19 cellular contexts compared by ENCODE assay signal in genomic region chr16:1325673-1326371, GRCh38. TPM values are rescaled to one million over a fixed set of nuclear protein-coding genes. Genes with fewer than 3 reads are reported as not detected.
A peak's percentile ranks its signal among the peaks of the same experiment; 100 is the strongest.
DNase-seq lines count a peak whose midpoint lies in the region; ATAC-seq and TF ChIP-seq lines count a peak whose summit lies in the region.
"Had no signal": no experiment of that assay in that cellular context is flagged by ENCODE, and none has a peak within 500 bp of the region (broad histone marks: within the 10 kb centered on the region; RNA-seq: fewer than 3 reads in every experiment).

No MANE protein-coding gene starts in this region.

- H3K27ac ChIP-seq in DND-41 (ENCODE audit: low read length) (no peak overlapping the region), HUES64 (ENCODE audit: low read depth, low read length) (peak overlapping the region; percentile 41; the same call in 1 of the 2 replicates)
- H3K27ac ChIP-seq: colonic mucosa, SJSA1, tibial nerve had no signal

- ATAC-seq in DND-41 (ENCODE audit: insufficient read depth, low read depth) (peak; percentile 32; the same call in 2 of the 3 replicates), mucosa of descending colon (peak; percentile 26), HG03457 (IDR thresholded peaks at IDR 0.05; ENCODE audit: unreplicated experiment) (no peak)
- ATAC-seq in effector memory CD8-positive, alpha-beta T cell (replicated peaks): peak; percentile 11

- H3K4me3 Mint-ChIP-seq in effector memory CD8-positive, alpha-beta T cell: no peak overlapping the region
- H3K4me3 Mint-ChIP-seq: HFFc6 had no signal

- H3K79me2 ChIP-seq in DND-41 (ENCODE audit: insufficient read depth, low read length): peaks cover 3% of the 10 kb centered on the region; the same call in 1 of the 2 replicates

- H3K4me1 ChIP-seq in DND-41 (ENCODE audit: insufficient read depth, low read length): no peaks in the 10 kb centered on the region
- no peaks in the 10 kb centered on the region for H3K4me1 ChIP-seq in HUES64 (ENCODE audit: insufficient read depth, low read length)
- no peaks in the 10 kb centered on the region for H3K4me1 ChIP-seq in mucosa of descending colon (ENCODE audit: low read depth)
- H3K4me1 ChIP-seq: colonic mucosa, SJSA1 had no signal

- H3K9me3 ChIP-seq in DND-41 (ENCODE audit: insufficient read depth, low read length, severe bottlenecking): no peaks in the 10 kb centered on the region
- no peaks in the 10 kb centered on the region for H3K9me3 ChIP-seq in HUES64 (ENCODE audit: insufficient read depth, low read depth, low read length)
- no peaks in the 10 kb centered on the region for H3K9me3 ChIP-seq in mucosa of descending colon
- H3K9me3 ChIP-seq: colonic mucosa had no signal

- no peaks in the 10 kb centered on the region for H3K4me1 Mint-ChIP-seq in effector memory CD8-positive, alpha-beta T cell (ENCODE audit: low read depth in 2 of 2)

- no peaks in the 10 kb centered on the region for H3K27me3 ChIP-seq in DND-41 (ENCODE audit: insufficient read depth, low read length, poor library complexity)
- no peaks in the 10 kb centered on the region for H3K27me3 ChIP-seq in HUES64 (ENCODE audit: insufficient read depth, low read length)
- H3K27me3 ChIP-seq: colonic mucosa, SJSA1 had no signal

- TF ChIP-seq CTCF in DND-41 (IDR thresholded peaks at IDR 0.05; ENCODE audit: borderline replicate concordance, extremely low read depth, low read length, poor library complexity, severe bottlenecking) (no peak), mucosa of descending colon (IDR thresholded peaks at IDR 0.05) (no peak)

- H3K36me3 ChIP-seq in DND-41 (ENCODE audit: insufficient read depth, low read length): peaks cover 45% of the 10 kb centered on the region
- peaks cover 41% of the 10 kb centered on the region for H3K36me3 ChIP-seq in HUES64 (ENCODE audit: insufficient read depth, low read length)
- peaks cover 3% of the 10 kb centered on the region for H3K36me3 ChIP-seq in mucosa of descending colon (ENCODE audit: low read depth)

- CTCF ChIA-PET in HEK293T (lab: Yijun Ruan, JAX): no interaction called here

- POLR2A ChIA-PET in HEK293T (lab: Yijun Ruan, JAX): interaction anchor here (1.1 to 2.0 kb wide), 3 partner anchors 9 to 95 kb away, joined by 3 to 6 read pairs (median 4); partner anchors contain the start of gene UQCC4

- H3K4me3 ChIP-seq in DND-41 (ENCODE audit: low read depth in 1 of 2, low read length in 2 of 2) (no peak overlapping the region), HUES64 (ENCODE audit: low read length) (no peak overlapping the region), mucosa of descending colon (no peak overlapping the region)
- H3K4me3 ChIP-seq: colonic mucosa, SJSA1, tibial nerve had no signal

- 85% methylated on average over 20 of the region's 20 CpGs for WGBS in HUES64

- H3K27ac Mint-ChIP-seq in effector memory CD8-positive, alpha-beta T cell: peak overlapping the region in 1 of 2 donors; percentile 29
- H3K27ac Mint-ChIP-seq: HFFc6, progenitor cell of endocrine pancreas had no signal

- no peaks in the 10 kb centered on the region for H3K27me3 Mint-ChIP-seq in effector memory CD8-positive, alpha-beta T cell
- H3K27me3 Mint-ChIP-seq: progenitor cell of endocrine pancreas had no signal

- no peaks in the 10 kb centered on the region for H3K9me3 Mint-ChIP-seq in effector memory CD8-positive, alpha-beta T cell
- H3K9me3 Mint-ChIP-seq: HFFc6 had no signal

- H4K20me1 ChIP-seq in DND-41 (ENCODE audit: insufficient read depth, low read length): peaks cover 48% of the 10 kb centered on the region

- no peak overlapping the region for H3K9ac ChIP-seq in DND-41 (ENCODE audit: low read depth, low read length)
- no peak overlapping the region for H3K9ac ChIP-seq in HUES64 (ENCODE audit: low read depth, low read length)

- H2AFZ ChIP-seq in DND-41 (ENCODE audit: low read depth, low read length): no peak overlapping the region

- H3K4me2 ChIP-seq in DND-41 (ENCODE audit: insufficient read depth, low read length): no peak overlapping the region

- H3K36me3 Mint-ChIP-seq in effector memory CD8-positive, alpha-beta T cell (ENCODE audit: insufficient read depth): peaks cover 59% of the 10 kb centered on the region

- DNase-seq in DND-41 (no peak), mucosa of descending colon (no peak), globus pallidus (ENCODE audit: low spot score) (no peak), HEK293T (ENCODE audit: extremely low spot score) (no peak), iPS-NIHi7 (ENCODE audit: extremely low spot score) (no peak)
- no peak for DNase-seq in effector memory CD8-positive, alpha-beta T cell
- DNase-seq: activated CD4-positive, alpha-beta T cell treated with anti-CD3 and anti-CD28 coated beads for 48 hours; activated naive CD4-positive, alpha-beta T cell treated with anti-CD3 and anti-CD28 coated beads, Interleukin-2, amount 50 U/mL, for 16 hours; colonic mucosa; foreskin fibroblast; HFFc6; NCI-H1930; NCI-H510A; T1000 had no signal

- intact Hi-C loops in mucosa of descending colon (cut with DNase I, micrococcal nuclease): no loop called here

TF ChIP-seq in HEK293T, 16 proteins besides CTCF, POLR2A, EP300 and RAD21:
- TF ChIP-seq NFRKB (IDR thresholded peaks at IDR 0.05) (no peak), HDGF (IDR thresholded peaks at IDR 0.05; ENCODE audit: borderline replicate concordance) (no peak), ARNT (IDR thresholded peaks at IDR 0.05) (no peak), L3MBTL2 (conservative IDR thresholded peaks at IDR 0.05) (no peak), ELF4 (IDR thresholded peaks at IDR 0.05) (no peak), BHLHE40 (IDR thresholded peaks at IDR 0.05; ENCODE audit: borderline replicate concordance) (no peak), LEF1 (IDR thresholded peaks at IDR 0.05; ENCODE audit: borderline replicate concordance) (no peak), PKNOX1 (IDR thresholded peaks at IDR 0.05) (no peak), FOXK2 (IDR thresholded peaks at IDR 0.05) (no peak), TARDBP (IDR thresholded peaks at IDR 0.05) (no peak), SP1 (IDR thresholded peaks at IDR 0.05) (no peak), CTBP1 (IDR thresholded peaks at IDR 0.05; ENCODE audit: borderline replicate concordance) (no peak), FOXA1 (IDR thresholded peaks at IDR 0.05) (no peak), SUZ12 (IDR thresholded peaks at IDR 0.05) (no peak), ZNF384 (IDR thresholded peaks at IDR 0.05) (no peak)

RNA-seq across cellular contexts. Expression of gene BAIAP3, which starts 7.6 kb away (rescaled TPM):
- polyA plus RNA-seq in HUES64 (2013, experiment 1 of 2): 1.7 TPM
- polyA plus RNA-seq in HUES64 (2013, experiment 2 of 2): 4.2 TPM
- total RNA-seq in mucosa of descending colon: 10 to 100 TPM in 1 of 3 donors, 1 to 10 TPM in 2; 5.6 to 14.6 (median 5.7) TPM

RNA-seq across cellular contexts. Expression of gene UBE2I, which starts 16.4 kb away (rescaled TPM):
- 181 TPM for polyA plus RNA-seq in HUES64 (2013, experiment 1 of 2)
- polyA plus RNA-seq in HUES64 (2013, experiment 2 of 2): 205 TPM
- 100 to 1,000 TPM in 1 of 3 donors, 10 to 100 TPM in 2; 79.8 to 101 (median 96.9) TPM for total RNA-seq in mucosa of descending colon

RNA-seq across cellular contexts. Expression of gene TSR3, which starts 25.9 kb away (rescaled TPM):
- polyA plus RNA-seq in HUES64 (2013, experiment 1 of 2): 50.1 TPM
- polyA plus RNA-seq in HUES64 (2013, experiment 2 of 2): 45.6 TPM
- total RNA-seq in mucosa of descending colon: 10 to 100 TPM; 46.4 to 57.2 (median 54.1) TPM

RNA-seq across cellular contexts. Expression of gene GNPTG, which starts 25.9 kb away (rescaled TPM):
- 14.9 TPM for polyA plus RNA-seq in HUES64 (2013, experiment 1 of 2)
- polyA plus RNA-seq in HUES64 (2013, experiment 2 of 2): 14.2 TPM
- 10 to 100 TPM; 50.1 to 68.9 (median 57.3) TPM for total RNA-seq in mucosa of descending colon
